ENCODE assay signal across 8 cellular contexts in genomic region chr11:77127674-77127968, GRCh38. TPM values are rescaled to one million over a fixed set of nuclear protein-coding genes. Genes with fewer than 3 reads are reported as not detected.
A peak's percentile ranks its signal among the peaks of the same experiment; 100 is the strongest.
DNase-seq lines count a peak whose midpoint lies in the region; ATAC-seq and TF ChIP-seq lines count a peak whose summit lies in the region.

No MANE protein-coding gene starts in this region.

- POLR2A ChIA-PET in PC-3 (lab: Charles Lee; ENCODE audit: unreplicated experiment), result no interaction called here

- peak overlapping the region; percentile 81 for H3K27ac Mint-ChIP-seq in progenitor cell of endocrine pancreas

- no peaks in the 10 kb centered on the region for H4K20me1 ChIP-seq in DOHH2 (ENCODE audit: control insufficient read depth, insufficient read depth, low read depth, low read length)
- H4K20me1 ChIP-seq in PC-3 (ENCODE audit: low read length), result no peaks in the 10 kb centered on the region

- H3K4me2 ChIP-seq in DOHH2 (ENCODE audit: low read length) (peak overlapping the region; percentile 59), PC-3 (ENCODE audit: low read length) (peak overlapping the region; percentile 92)

- H3K36me3 ChIP-seq in DOHH2 (ENCODE audit: control insufficient read depth, low read length), result no peaks in the 10 kb centered on the region
- no peaks in the 10 kb centered on the region for H3K36me3 ChIP-seq in PC-3 (ENCODE audit: low read depth, low read length)

- CTCF ChIA-PET in PC-3 (lab: Charles Lee), result interaction anchor here (0.6 to 1.0 kb wide), 3 partner anchors 36 to 80 kb away, joined by 3 to 4 read pairs (median 3); no protein-coding TSS in a partner anchor

- peak overlapping the region; percentile 96 for H2AFZ ChIP-seq in PC-3 (ENCODE audit: low read length)

- no TSS peak for BruUV-seq in PC-3 (replicated peaks; lab: Mats Ljungman, UMichigan)

- H3K36me3 Mint-ChIP-seq in progenitor cell of endocrine pancreas (ENCODE audit: insufficient read depth), result peaks cover 1% of the 10 kb centered on the region

- H3F3A ChIP-seq in DOHH2 (ENCODE audit: control insufficient read depth, insufficient read depth) (no peaks in the 10 kb centered on the region), PC-3 (ENCODE audit: low read length, unreplicated experiment) (no peaks in the 10 kb centered on the region)

- H3K4me3 ChIP-seq in DOHH2 (ENCODE audit: low read length), result peak overlapping the region; percentile 54
- peak overlapping the region; percentile 68 for H3K4me3 ChIP-seq in PC-3 (ENCODE audit: low read length)
- peak overlapping the region; percentile 60 for H3K4me3 ChIP-seq in fibroblast of villous mesenchyme (ENCODE audit: low read depth, low read length)

- peaks cover 11% of the 10 kb centered on the region for H3K4me1 Mint-ChIP-seq in progenitor cell of endocrine pancreas (ENCODE audit: low read depth)

- H3K9me3 ChIP-seq in DOHH2 (ENCODE audit: control insufficient read depth, insufficient read depth, low read length) (no peaks in the 10 kb centered on the region), PC-3 (ENCODE audit: low read length) (no peaks in the 10 kb centered on the region)

- peak overlapping the region; percentile 57 for H3K4me3 Mint-ChIP-seq in progenitor cell of endocrine pancreas (ENCODE audit: low read depth)

- H3K27me3 Mint-ChIP-seq in progenitor cell of endocrine pancreas, result no peaks in the 10 kb centered on the region

- H3K4me1 ChIP-seq in DOHH2 (ENCODE audit: control insufficient read depth, low read length) (peaks cover 9% of the 10 kb centered on the region), PC-3 (ENCODE audit: insufficient read depth, low read length) (peaks cover 6% of the 10 kb centered on the region; the same call in 1 of the 2 replicates)

- H3K9ac ChIP-seq in PC-3 (ENCODE audit: low read length), result no peak overlapping the region

- H3K27ac ChIP-seq in DOHH2 (ENCODE audit: low read depth, low read length) (no peak overlapping the region), PC-3 (ENCODE audit: low read length) (no peak overlapping the region)

- ATAC-seq in PC-3 (no peak), HG02763 (IDR thresholded peaks at IDR 0.05; ENCODE audit: unreplicated experiment) (no peak), HG03342 (IDR thresholded peaks at IDR 0.05; ENCODE audit: unreplicated experiment) (no peak)

- H3K79me2 ChIP-seq in DOHH2 (ENCODE audit: control insufficient read depth, low read length), result no peaks in the 10 kb centered on the region
- H3K79me2 ChIP-seq in PC-3 (ENCODE audit: low read length), result no peaks in the 10 kb centered on the region

- TF ChIP-seq CTCF in DOHH2 (IDR thresholded peaks at IDR 0.05; ENCODE audit: low read depth, low read length, poor library complexity, severe bottlenecking) (no peak), PC-3 (conservative IDR thresholded peaks at IDR 0.05; ENCODE audit: low read depth, low read length) (no peak), fibroblast of villous mesenchyme (IDR thresholded peaks at IDR 0.05; ENCODE audit: insufficient read depth, low read depth, low read length) (no peak), progenitor cell of endocrine pancreas (IDR thresholded peaks at IDR 0.05; ENCODE audit: unreplicated experiment) (no peak)

- H3K27me3 ChIP-seq in DOHH2 (ENCODE audit: control insufficient read depth, low read length) (no peaks in the 10 kb centered on the region), PC-3 (ENCODE audit: low read length) (no peaks in the 10 kb centered on the region)

- DNase-seq in PC-3, result no peak
- no peak for DNase-seq in fibroblast of villous mesenchyme (ENCODE audit: low read depth)
- no peak for DNase-seq in progenitor cell of endocrine pancreas (ENCODE audit: low spot score, unreplicated experiment)
- DNase-seq in hippocampal formation (lab: John Stamatoyannopoulos, UW), result no peak
- DNase-seq in NCI-H187 treated with DMSO at 0.1 percent for 48 hours (lab: John Stamatoyannopoulos, UW), result no peak

- no peaks in the 10 kb centered on the region for H3K9me3 Mint-ChIP-seq in progenitor cell of endocrine pancreas (ENCODE audit: low read depth)

- H3K9me2 ChIP-seq in DOHH2 (replicated peaks; ENCODE audit: control insufficient read depth, low read length) (no peaks in the 10 kb centered on the region), PC-3 (replicated peaks; ENCODE audit: low read length) (no peaks in the 10 kb centered on the region)

- intact Hi-C loops in PC-3 (cut with micrococcal nuclease), result loop anchor here (1.0 kb wide), 2 partner anchors 61 to 421 kb away; no protein-coding TSS in a partner anchor

RNA-seq across cellular contexts. Expression of gene MYO7A, which starts 0.4 kb away (rescaled TPM):
- total RNA-seq in PC-3 (2014; rRNA removed) (0.66 and 1.2 TPM in 2 replicates), fibroblast of villous mesenchyme (0.32 and 0.43 TPM in 2 replicates), progenitor cell of endocrine pancreas (5.3 and 5.7 TPM in 2 replicates)

RNA-seq across cellular contexts. Expression of gene OMP, which starts 25.0 kb away (rescaled TPM):
- not detected in 2 replicates for total RNA-seq in PC-3 (2014; rRNA removed)
- total RNA-seq in fibroblast of villous mesenchyme, result 1.6 TPM in 1 of 2 replicates, not detected in the other
- not detected in 2 replicates for total RNA-seq in progenitor cell of endocrine pancreas
